In genomic region chr12:54368709-54369596, GRCh38 we compare ENCODE assay signal across 8 cellular contexts. TPM values are rescaled to one million over a fixed set of nuclear protein-coding genes. Genes with fewer than 3 reads are reported as not detected.
DNase-seq lines count a peak whose midpoint lies in the region; ATAC-seq, FAIRE-seq and TF ChIP-seq lines count a peak whose summit lies in the region.

No MANE protein-coding gene starts in this region.

- no peak overlapping the region for H3K9ac ChIP-seq in MM.1S (ENCODE audit: low read length)

- H3K9me2 ChIP-seq in GM23338 (ENCODE audit: insufficient read depth) (no peaks in the 10 kb centered on the region), MM.1S (replicated peaks; ENCODE audit: insufficient read depth, low read length) (no peaks in the 10 kb centered on the region)

- no peaks in the 10 kb centered on the region for H3K9me3 Mint-ChIP-seq in GM23338
- no peaks in the 10 kb centered on the region for H3K9me3 Mint-ChIP-seq in activated naive CD4-positive, alpha-beta T cell treated with anti-CD3 and anti-CD28 coated beads for 36 hours
- H3K9me3 Mint-ChIP-seq in glutamatergic neuron (ENCODE audit: unreplicated experiment) = peaks cover 2% of the 10 kb centered on the region

- peak overlapping the region; percentile 43; the same call in 1 of the 2 replicates for H2AFZ ChIP-seq in GM23338
- peak overlapping the region; percentile 40; the same call in 1 of the 2 replicates for H2AFZ ChIP-seq in MM.1S (ENCODE audit: low read length)

- H3K9me3 ChIP-seq in MM.1S (replicated peaks; ENCODE audit: insufficient read depth, low read length) (no peaks in the 10 kb centered on the region), pancreas (no peaks in the 10 kb centered on the region), thymus (ENCODE audit: control insufficient read depth) (no peaks in the 10 kb centered on the region)

- H3K36me3 ChIP-seq in GM23338 (ENCODE audit: insufficient read depth) (no peaks in the 10 kb centered on the region), MM.1S (replicated peaks; ENCODE audit: insufficient read depth, low read length) (no peaks in the 10 kb centered on the region), pancreas (no peaks in the 10 kb centered on the region), thymus (ENCODE audit: control insufficient read depth, insufficient read depth) (no peaks in the 10 kb centered on the region)

- H3K27ac ChIP-seq in GM23338 (ENCODE audit: low read depth) = no peak overlapping the region
- no peak overlapping the region for H3K27ac ChIP-seq in MM.1S (ENCODE audit: low read length)
- H3K27ac ChIP-seq in pancreas = no peak overlapping the region
- H3K27ac ChIP-seq in thymus (ENCODE audit: low read depth) = peak overlapping the region; percentile 18

- 30 to 33% methylated on average over 40 of the region's 40 CpGs for WGBS in pancreas, 2 donors
- WGBS in thymus = 46% methylated on average over 40 of the region's 40 CpGs

- H3K4me3 ChIP-seq in GM23338 = peak overlapping the region; percentile 65
- H3K4me3 ChIP-seq in MM.1S (ENCODE audit: low read length) = no peak overlapping the region; the same call in 1 of the 2 replicates
- peak overlapping the region in 1 of 4 donors; percentile 21 for H3K4me3 ChIP-seq in pancreas
- H3K4me3 ChIP-seq in thymus (ENCODE audit: low read length) = peak overlapping the region; percentile 27

- H3K4me1 ChIP-seq in GM23338 (ENCODE audit: insufficient read depth) (peaks cover 14% of the 10 kb centered on the region), MM.1S (ENCODE audit: low read length) (peaks cover 11% of the 10 kb centered on the region), pancreas (peaks cover 0 to 3% (median 0%) of the 10 kb centered on the region in 3 donors), thymus (ENCODE audit: control insufficient read depth, insufficient read depth, low read length) (peaks cover 4% of the 10 kb centered on the region)

- H3K27ac Mint-ChIP-seq in GM23338 (no peak overlapping the region), glutamatergic neuron (ENCODE audit: unreplicated experiment) (peak overlapping the region; percentile 23)
- no peak overlapping the region for H3K27ac Mint-ChIP-seq in activated naive CD4-positive, alpha-beta T cell treated with anti-CD3 and anti-CD28 coated beads for 36 hours

- peak; percentile 91 for DNase-seq in Daoy (ENCODE audit: low read depth)
- peak; percentile 91 for DNase-seq in GM23338 (ENCODE audit: low spot score)
- peak; percentile 82 for DNase-seq in MM.1S
- peak; percentile 84 for DNase-seq in SK-N-DZ (ENCODE audit: low spot score)
- DNase-seq in activated naive CD4-positive, alpha-beta T cell treated with anti-CD3 and anti-CD28 coated beads for 36 hours = peak; percentile 97
- peak; percentile 96 for DNase-seq in glutamatergic neuron
- DNase-seq in pancreas = peak; percentile 82 to 96 (median 92)

- no peak for FAIRE-seq in pancreas (lab: Jason Lieb, UNC)

- intact Hi-C loops in activated naive CD4-positive, alpha-beta T cell treated with anti-CD3 and anti-CD28 coated beads for 36 hours (cut with micrococcal nuclease) = loop anchor here (1.0 to 5.0 kb wide), 6 partner anchors 10 to 352 kb away; no protein-coding TSS in a partner anchor
- intact Hi-C loops in pancreas (cut with DNase I) = loop anchor here in 1 of 3 donors (10.0 kb wide), 1 partner anchor 114 kb away; no protein-coding TSS in a partner anchor

- H3K27me3 ChIP-seq in GM23338 (ENCODE audit: insufficient read depth) (peaks cover 41% of the 10 kb centered on the region), MM.1S (replicated peaks; ENCODE audit: insufficient read depth, low read length) (peaks cover 64% of the 10 kb centered on the region), pancreas (no peaks in the 10 kb centered on the region), thymus (ENCODE audit: control insufficient read depth, insufficient read depth) (no peaks in the 10 kb centered on the region)

- H3K4me2 ChIP-seq in GM23338 (peak overlapping the region; percentile 91), MM.1S (ENCODE audit: low read depth, low read length) (peak overlapping the region; percentile 71)

- H3K4me1 Mint-ChIP-seq in GM23338 (peaks cover 29% of the 10 kb centered on the region), glutamatergic neuron (ENCODE audit: low read depth, unreplicated experiment) (peaks cover 13% of the 10 kb centered on the region)
- peaks cover 41% of the 10 kb centered on the region for H3K4me1 Mint-ChIP-seq in activated naive CD4-positive, alpha-beta T cell treated with anti-CD3 and anti-CD28 coated beads for 36 hours (ENCODE audit: low read depth)

- H3K79me2 ChIP-seq in GM23338 (replicated peaks; ENCODE audit: insufficient read depth) (no peaks in the 10 kb centered on the region), MM.1S (ENCODE audit: low read length) (no peaks in the 10 kb centered on the region)

- H4K20me1 ChIP-seq in GM23338 (replicated peaks; ENCODE audit: insufficient read depth) = no peaks in the 10 kb centered on the region
- peaks cover 4% of the 10 kb centered on the region; the same call in 1 of the 2 replicates for H4K20me1 ChIP-seq in MM.1S (ENCODE audit: insufficient read depth, low read length)

- H3K36me3 Mint-ChIP-seq in GM23338 (ENCODE audit: low read depth) (peaks cover 13% of the 10 kb centered on the region), glutamatergic neuron (ENCODE audit: unreplicated experiment) (no peaks in the 10 kb centered on the region)
- no peaks in the 10 kb centered on the region for H3K36me3 Mint-ChIP-seq in activated naive CD4-positive, alpha-beta T cell treated with anti-CD3 and anti-CD28 coated beads for 36 hours (ENCODE audit: low read depth)

- TF ChIP-seq CTCF in GM23338 (conservative IDR thresholded peaks at IDR 0.05; ENCODE audit: low read depth in 2 of 2) (peak; percentile 88 to 89), MM.1S (IDR thresholded peaks at IDR 0.05; ENCODE audit: low read length) (peak; percentile 87), glutamatergic neuron (IDR thresholded peaks at IDR 0.05; ENCODE audit: partially characterized antibody, unreplicated experiment) (peak; percentile 71), pancreas (IDR thresholded peaks at IDR 0.05) (peak; percentile 44 to 59 (median 55))

- H3F3A ChIP-seq in GM23338 (replicated peaks; ENCODE audit: low read depth) (peaks cover 4% of the 10 kb centered on the region), MM.1S (ENCODE audit: insufficient read depth, low read length) (peaks cover 12% of the 10 kb centered on the region)

- H3K4me3 Mint-ChIP-seq in GM23338 = peak overlapping the region; percentile 68
- peak overlapping the region; percentile 23 for H3K4me3 Mint-ChIP-seq in activated naive CD4-positive, alpha-beta T cell treated with anti-CD3 and anti-CD28 coated beads for 36 hours
- H3K4me3 Mint-ChIP-seq in glutamatergic neuron (ENCODE audit: unreplicated experiment) = peak overlapping the region; percentile 70

- H3K27me3 Mint-ChIP-seq in GM23338 (ENCODE audit: insufficient read depth, low read depth, poor library complexity) (peaks cover 26% of the 10 kb centered on the region), glutamatergic neuron (ENCODE audit: unreplicated experiment) (peaks cover 5% of the 10 kb centered on the region)
- H3K27me3 Mint-ChIP-seq in activated naive CD4-positive, alpha-beta T cell treated with anti-CD3 and anti-CD28 coated beads for 36 hours (ENCODE audit: low read depth) = no peaks in the 10 kb centered on the region

- ATAC-seq in GM23338 (peak; percentile 51), pancreas (peak; percentile 77 to 85 (median 84))

- CTCF ChIA-PET in activated naive CD4-positive, alpha-beta T cell treated with anti-CD3 and anti-CD28 coated beads for 36 hours (lab: Charles Lee) = interaction anchor here (0.5 to 4.1 kb wide), 28 partner anchors 9 to 324 kb away, joined by 3 to 64 read pairs (median 5); partner anchors contain the start of genes COPZ1 and ZNF385A

RNA-seq across cellular contexts. Expression of gene GPR84, which starts 4.7 kb away (rescaled TPM):
- total RNA-seq in Daoy (2014; rRNA removed; shearing (Covaris generic)) = not detected in 2 replicates
- total RNA-seq in GM23338 (2014; rRNA removed; shearing (Covaris generic)) = not detected in 2 replicates
- polyA plus RNA-seq in GM23338 (2016; fragmentation: Nextera tagmentation; extraction: Ambion mirVana) (not detected in 2 replicates), pancreas (under 1 TPM; 0.09 to 0.27 TPM), thymus (0.62 TPM)
- polyA plus RNA-seq in SK-N-DZ (2014; cell fraction: cytosol; rRNA removed) = not detected in 2 replicates
- polyA plus RNA-seq in SK-N-DZ (2014; cell fraction: nucleus; rRNA removed) = not detected in 2 replicates
- total RNA-seq in activated naive CD4-positive, alpha-beta T cell treated with anti-CD3 and anti-CD28 coated beads for 36 hours = 1 to 10 TPM; 1.2 TPM
- total RNA-seq in glutamatergic neuron (ENCODE audit: unreplicated experiment) (not detected), pancreas (under 1 TPM in 4 of 6 donors, not detected in 2; 0.32 to 0.87 (median 0.63) TPM)

RNA-seq across cellular contexts. Expression of gene ZNF385A, which starts 15.6 kb away (rescaled TPM):
- 0.34 TPM in 1 of 2 replicates, not detected in the other for total RNA-seq in Daoy (2014; rRNA removed; shearing (Covaris generic))
- 10.9 and 22.3 TPM in 2 replicates for total RNA-seq in GM23338 (2014; rRNA removed; shearing (Covaris generic))
- polyA plus RNA-seq in GM23338 (2016; fragmentation: Nextera tagmentation; extraction: Ambion mirVana) (19.6 and 21.7 TPM in 2 replicates), pancreas (1 to 10 TPM; 2.8 to 3.6 TPM), thymus (13.6 TPM)
- polyA plus RNA-seq in SK-N-DZ (2014; cell fraction: cytosol; rRNA removed) = 19.5 and 30.2 TPM in 2 replicates
- 7.6 and 21.2 TPM in 2 replicates for polyA plus RNA-seq in SK-N-DZ (2014; cell fraction: nucleus; rRNA removed)
- 1 to 10 TPM in 1 of 2 experiments, under 1 TPM in 1; 0.93 to 1.1 TPM for total RNA-seq in activated naive CD4-positive, alpha-beta T cell treated with anti-CD3 and anti-CD28 coated beads for 36 hours
- total RNA-seq in glutamatergic neuron (ENCODE audit: unreplicated experiment) (26.6 TPM), pancreas (1 to 10 TPM in 5 of 6 donors, under 1 TPM in 1; 0.59 to 8.2 (median 2.6) TPM)

RNA-seq across cellular contexts. Expression of gene COPZ1, which starts 44.0 kb away (rescaled TPM):
- total RNA-seq in Daoy (2014; rRNA removed; shearing (Covaris generic)) = 116 and 151 TPM in 2 replicates
- total RNA-seq in GM23338 (2014; rRNA removed; shearing (Covaris generic)) = 72.5 and 91.2 TPM in 2 replicates
- polyA plus RNA-seq in GM23338 (2016; fragmentation: Nextera tagmentation; extraction: Ambion mirVana) (72.7 and 79.9 TPM in 2 replicates), pancreas (10 to 100 TPM; 44.6 to 86.6 TPM), thymus (94.9 TPM)
- polyA plus RNA-seq in SK-N-DZ (2014; cell fraction: cytosol; rRNA removed) = 181 and 301 TPM in 2 replicates
- 131 and 141 TPM in 2 replicates for polyA plus RNA-seq in SK-N-DZ (2014; cell fraction: nucleus; rRNA removed)
- total RNA-seq in activated naive CD4-positive, alpha-beta T cell treated with anti-CD3 and anti-CD28 coated beads for 36 hours = 100 to 1,000 TPM in 1 of 2 experiments, 10 to 100 TPM in 1; 98.0 to 105 TPM
- total RNA-seq in glutamatergic neuron (ENCODE audit: unreplicated experiment) (88.6 TPM), pancreas (100 to 1,000 TPM in 5 of 6 donors, 10 to 100 TPM in 1; 76.6 to 115 (median 110) TPM)

RNA-seq across cellular contexts. Expression of gene ITGA5, which starts 50.1 kb away (rescaled TPM):
- total RNA-seq in Daoy (2014; rRNA removed; shearing (Covaris generic)) = 91.0 and 107 TPM in 2 replicates
- total RNA-seq in GM23338 (2014; rRNA removed; shearing (Covaris generic)) = 23.7 and 24.2 TPM in 2 replicates
- polyA plus RNA-seq in GM23338 (2016; fragmentation: Nextera tagmentation; extraction: Ambion mirVana) (5.9 and 7.3 TPM in 2 replicates), pancreas (10 to 100 TPM; 19.0 to 32.2 TPM), thymus (25.0 TPM)
- polyA plus RNA-seq in SK-N-DZ (2014; cell fraction: cytosol; rRNA removed) = 0.05 TPM in 1 of 2 replicates, not detected in the other
- 0.05 and 0.12 TPM in 2 replicates for polyA plus RNA-seq in SK-N-DZ (2014; cell fraction: nucleus; rRNA removed)
- 10 to 100 TPM; 17.9 to 18.4 TPM for total RNA-seq in activated naive CD4-positive, alpha-beta T cell treated with anti-CD3 and anti-CD28 coated beads for 36 hours
- total RNA-seq in glutamatergic neuron (ENCODE audit: unreplicated experiment) (1.8 TPM), pancreas (10 to 100 TPM in 4 of 6 donors, 1 to 10 TPM in 2; 9.5 to 27.1 (median 15.1) TPM)
